In genomic region chr20:24425523-24425922, GRCh38 we compare ENCODE assay signal across 1 cellular context.
TF ChIP-seq lines count a peak whose summit lies in the region.

No MANE protein-coding gene starts in this region.

TF ChIP-seq in H1, 55 proteins besides CTCF, POLR2A, EP300 and RAD21:
- TF ChIP-seq SIX5 (IDR thresholded peaks at IDR 0.05; ENCODE audit: low read depth, low read length): 0 out of 2 replicates have a peak, but pooled peaks have one; percentile 5
- TF ChIP-seq CREB1 (IDR thresholded peaks at IDR 0.05): no peak
